Comparison of ENCODE assay signal across 1 cellular context in genomic region chr3:42079701-42080323, GRCh38.
TF ChIP-seq lines count a peak whose summit lies in the region.

No MANE protein-coding gene starts in this region.

TF ChIP-seq in H1, 55 proteins besides CTCF, POLR2A, EP300 and RAD21 (continued from another document):
- TF ChIP-seq MAX (IDR thresholded peaks at IDR 0.05): no peak
- no peak for TF ChIP-seq YY1 (IDR thresholded peaks at IDR 0.05; ENCODE audit: low read depth, low read length)
- TF ChIP-seq ASH2L (IDR thresholded peaks at IDR 0.05; ENCODE audit: low read length): no peak
- no peak for TF ChIP-seq EGR1 (IDR thresholded peaks at IDR 0.05; ENCODE audit: borderline replicate concordance, low read depth, low read length)
- TF ChIP-seq SP2 (IDR thresholded peaks at IDR 0.05; ENCODE audit: low read length): no peak
- no peak for TF ChIP-seq CTBP2 (IDR thresholded peaks at IDR 0.05; ENCODE audit: borderline replicate concordance, insufficient read depth, insufficient read length, low read length)
- TF ChIP-seq CBX5 (IDR thresholded peaks at IDR 0.05; ENCODE audit: low read depth, low read length): no peak
- no peak for TF ChIP-seq E2F6 (IDR thresholded peaks at IDR 0.05)
- no peak for TF ChIP-seq NANOG (IDR thresholded peaks at IDR 0.05; ENCODE audit: insufficient read depth, low read depth, low read length, poor library complexity, severe bottlenecking)
- no peak for TF ChIP-seq BRCA1 (IDR thresholded peaks at IDR 0.05; ENCODE audit: low read depth, low read length)
- TF ChIP-seq TAF7 (optimal IDR thresholded peaks at IDR 0.05; ENCODE audit: borderline replicate concordance, low read depth, low read length): no peak
- no peak for TF ChIP-seq GABPA (IDR thresholded peaks at IDR 0.05; ENCODE audit: borderline replicate concordance, insufficient read depth, low read length)
- TF ChIP-seq ATF2 (IDR thresholded peaks at IDR 0.05; ENCODE audit: low read length): no peak
- no peak for TF ChIP-seq ZNF274 (IDR thresholded peaks at IDR 0.05; ENCODE audit: borderline replicate concordance, extremely low read depth, low read length)
- TF ChIP-seq ATF3 (IDR thresholded peaks at IDR 0.05; ENCODE audit: insufficient read depth, low read depth, low read length): no peak
